28 cellular contexts compared by ENCODE assay signal in the genomic region with DNA sequence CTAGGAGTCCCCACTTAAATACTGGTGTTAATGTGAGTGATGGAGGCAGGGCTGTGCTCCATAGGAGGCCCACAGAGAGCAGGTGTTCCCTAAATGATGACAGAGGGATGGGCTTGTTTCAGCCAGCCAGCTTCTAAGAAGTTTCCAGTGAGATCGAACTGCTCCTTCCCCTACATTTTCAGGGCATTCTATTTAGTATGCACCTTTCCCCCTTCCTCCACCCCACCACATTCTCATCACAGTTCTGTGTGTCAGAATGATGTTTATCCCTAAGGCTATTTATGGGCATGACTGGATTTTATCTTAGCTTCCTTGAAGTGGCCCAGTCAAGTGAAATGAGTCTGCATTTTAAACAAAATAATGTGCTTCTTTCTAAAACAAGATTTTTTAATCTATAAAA.
DNase-seq lines count a peak whose midpoint lies in the region; ATAC-seq and TF ChIP-seq lines count a peak whose summit lies in the region.
"Had no signal": no experiment of that assay in that cellular context is flagged by ENCODE, and none has a peak within 500 bp of the region (broad histone marks: within the 10 kb centered on the region; RNA-seq: fewer than 3 reads in every experiment).

No MANE protein-coding gene starts in this region.

- H3K27me3 Mint-ChIP-seq in neural progenitor cell (ENCODE audit: insufficient read depth, low read depth) = peaks cover 2% of the 10 kb centered on the region
- H3K27me3 Mint-ChIP-seq: activated naive CD4-positive, alpha-beta T cell treated with anti-CD3 and anti-CD28 coated beads, Interleukin-2, amount 50 U/mL, for 24 hours; CD4-positive, alpha-beta memory T cell had no signal

- H3K27me3 ChIP-seq in neural progenitor cell = no peaks in the 10 kb centered on the region
- H3K27me3 ChIP-seq in upper lobe of right lung = no peaks in the 10 kb centered on the region
- H3K27me3 ChIP-seq: Peyer's patch, SJSA1, vagina had no signal

- H3K4me2 ChIP-seq in neural progenitor cell = peak overlapping the region; percentile 43

- ATAC-seq in HG02571 (IDR thresholded peaks at IDR 0.05; ENCODE audit: unreplicated experiment) (no peak), upper lobe of right lung (no peak)
- ATAC-seq: activated CD8-positive, alpha-beta T cell treated with anti-CD3 and anti-CD28 coated beads, Interleukin-2, amount 10 ng/mL, durations not matched to agents 7 days and 5 days; stimulated activated naive B cell treated with anti-CD40 and anti-IgM and Interleukin-4, amounts not matched to agents 10 μg/mL and 1 μg/mL and 100 μg/mL, for 72 hours had no signal

- H3K9me3 ChIP-seq in neural progenitor cell (ENCODE audit: low read depth) (no peaks in the 10 kb centered on the region), upper lobe of right lung (no peaks in the 10 kb centered on the region)
- H3K9me3 ChIP-seq: Peyer's patch, SJSA1, vagina had no signal

- H3K79me2 ChIP-seq in neural progenitor cell (ENCODE audit: low read depth) = no peaks in the 10 kb centered on the region

- H3K27ac ChIP-seq in neural progenitor cell = no peak overlapping the region
- no peak overlapping the region for H3K27ac ChIP-seq in upper lobe of right lung
- H3K27ac ChIP-seq in coronary artery = no peak overlapping the region
- H3K27ac ChIP-seq: 22Rv1, Peyer's patch, SJSA1, vagina had no signal

- H3K27ac Mint-ChIP-seq in neural progenitor cell = no peak overlapping the region
- H3K27ac Mint-ChIP-seq: activated CD8-positive, alpha-beta T cell treated with anti-CD3 and anti-CD28 coated beads, Interleukin-2, amount 10 ng/mL, durations not matched to agents 7 days and 5 days; activated naive CD4-positive, alpha-beta T cell treated with anti-CD3 and anti-CD28 coated beads, Interleukin-2, amount 50 U/mL, for 24 hours; activated T-helper 2 cell treated with anti-CD3 and anti-CD28 coated beads, Interferon-gamma antibody, Interleukin-2, Interleukin-4, amounts not matched to agents 10 μg/mL and 5 μg/mL and 100 μg/mL, durations not matched to agents 14 hours and 24 hours and 36 hours; stimulated activated naive B cell treated with anti-CD40 and anti-IgM and Interleukin-4, amounts not matched to agents 10 μg/mL and 1 μg/mL and 100 μg/mL, for 72 hours had no signal

- TF ChIP-seq CTCF in neural progenitor cell (IDR thresholded peaks at IDR 0.05) (no peak), upper lobe of right lung (IDR thresholded peaks at IDR 0.05) (no peak), coronary artery (IDR thresholded peaks at IDR 0.05) (no peak)

- no peaks in the 10 kb centered on the region for H3K36me3 Mint-ChIP-seq in neural progenitor cell
- H3K36me3 Mint-ChIP-seq: activated naive CD4-positive, alpha-beta T cell treated with anti-CD3 and anti-CD28 coated beads, Interleukin-2, amount 50 U/mL, for 24 hours; CD4-positive, alpha-beta memory T cell; stimulated activated naive B cell treated with anti-CD40 and anti-IgM and Interleukin-4, amounts not matched to agents 10 μg/mL and 1 μg/mL and 100 μg/mL, for 72 hours had no signal

- no peak overlapping the region for H2AFZ ChIP-seq in neural progenitor cell (replicated peaks)

- H3K4me3 ChIP-seq in neural progenitor cell (no peak overlapping the region), upper lobe of right lung (no peak overlapping the region), coronary artery (no peak overlapping the region)
- H3K4me3 ChIP-seq: Peyer's patch, SJSA1, vagina had no signal

- H3K4me1 Mint-ChIP-seq in neural progenitor cell = peaks cover 32% of the 10 kb centered on the region

- H3K9me3 Mint-ChIP-seq in neural progenitor cell = peaks cover 6% of the 10 kb centered on the region
- H3K9me3 Mint-ChIP-seq: activated naive CD4-positive, alpha-beta T cell treated with anti-CD3 and anti-CD28 coated beads, Interleukin-2, amount 50 U/mL, for 24 hours; activated T-helper 2 cell treated with anti-CD3 and anti-CD28 coated beads, Interferon-gamma antibody, Interleukin-2, Interleukin-4, amounts not matched to agents 10 μg/mL and 5 μg/mL and 100 μg/mL, durations not matched to agents 14 hours and 24 hours and 36 hours; CD4-positive, alpha-beta memory T cell; stimulated activated naive B cell treated with anti-CD40 and anti-IgM and Interleukin-4, amounts not matched to agents 10 μg/mL and 1 μg/mL and 100 μg/mL, for 72 hours had no signal

- H3K36me3 ChIP-seq in neural progenitor cell (no peaks in the 10 kb centered on the region), upper lobe of right lung (no peaks in the 10 kb centered on the region)
- H3K36me3 ChIP-seq: Peyer's patch, SJSA1, vagina had no signal

- intact Hi-C loops in upper lobe of right lung (cut with DNase I) = loop anchor here (5.0 kb wide), 1 partner anchor 208 kb away; no protein-coding TSS in a partner anchor

- H3K4me3 Mint-ChIP-seq in neural progenitor cell = no peak overlapping the region
- H3K4me3 Mint-ChIP-seq: activated CD8-positive, alpha-beta T cell treated with anti-CD3 and anti-CD28 coated beads, Interleukin-2, amount 10 ng/mL, durations not matched to agents 7 days and 5 days; activated naive CD4-positive, alpha-beta T cell treated with anti-CD3 and anti-CD28 coated beads, Interleukin-2, amount 50 U/mL, for 24 hours; CD4-positive, alpha-beta memory T cell; neural crest cell; stimulated activated naive B cell treated with anti-CD40 and anti-IgM and Interleukin-4, amounts not matched to agents 10 μg/mL and 1 μg/mL and 100 μg/mL, for 72 hours had no signal

- no peak overlapping the region for H3K9ac ChIP-seq in neural progenitor cell

- DNase-seq in NCI-H1417 (lab: John Stamatoyannopoulos, UW) (peak in 2 of 3 experiments; percentile 17 to 33), NCI-H1417 treated with DMSO at 0.1 percent for 48 hours (lab: John Stamatoyannopoulos, UW) (no peak), EH (ENCODE audit: low read depth) (peak; percentile 65), SHP77 (lab: John Stamatoyannopoulos, UW) (peak; percentile 45 to 67), neural progenitor cell (ENCODE audit: low spot score) (peak; percentile 3), upper lobe of right lung (no peak), coronary artery (ENCODE audit: low spot score) (no peak)
- DNase-seq: activated CD8-positive, alpha-beta T cell treated with anti-CD3 and anti-CD28 coated beads, Interleukin-2, amount 10 ng/mL, durations not matched to agents 7 days and 5 days; amygdala; CD4-positive, alpha-beta memory T cell; effector CD4-positive, alpha-beta T cell; GOT3; head of caudate nucleus; Karpas-422; kidney; NCI-H1694 treated with DMSO at 0.1 percent for 48 hours; NCI-H2171; Peyer's patch; posterior cingulate gyrus; stimulated activated CD4-positive, alpha-beta T cell treated with anti-CD3 and anti-CD28 coated beads, Interleukin-15, amount 100 ng/mL, for 24 hours; stimulated activated naive B cell treated with anti-CD40 and anti-IgM and Interleukin-4, amounts not matched to agents 10 μg/mL and 1 μg/mL and 100 μg/mL, for 72 hours had no signal

- H3F3A ChIP-seq in neural progenitor cell (ENCODE audit: low read depth) = no peaks in the 10 kb centered on the region

- H4K20me1 ChIP-seq in neural progenitor cell (ENCODE audit: low read depth) = no peaks in the 10 kb centered on the region

- H3K4me1 ChIP-seq in neural progenitor cell (peaks cover 19% of the 10 kb centered on the region), upper lobe of right lung (no peaks in the 10 kb centered on the region)

Comparison
In these comparisons a context has a peak if more than half of its experiments do, and no peak if none do; other contexts are left out.
1. DNase-seq: peak in NCI-H1417 (2 of 3), EH (single experiment), SHP77 (2 of 2) and neural progenitor cell (single experiment); none in NCI-H1417 treated with DMSO at 0.1 percent for 48 hours (single experiment), upper lobe of right lung (single experiment) and coronary artery (single experiment).